Comparison of ENCODE assay signal across 10 cellular contexts in genomic region chr5:138724470-138725146, GRCh38. TPM values are rescaled to one million over a fixed set of nuclear protein-coding genes. Genes with fewer than 3 reads are reported as not detected.
DNase-seq lines count a peak whose midpoint lies in the region; ATAC-seq, FAIRE-seq and TF ChIP-seq lines count a peak whose summit lies in the region.
"Had no signal": no experiment of that assay in that cellular context is flagged by ENCODE, and none has a peak within 500 bp of the region (broad histone marks: within the 10 kb centered on the region; RNA-seq: fewer than 3 reads in every experiment).

No MANE protein-coding gene starts in this region.

- no peaks in the 10 kb centered on the region for H3K9me3 ChIP-seq in HUES48 (ENCODE audit: control insufficient read depth, insufficient read depth, low read length)
- no peaks in the 10 kb centered on the region for H3K9me3 ChIP-seq in skeletal muscle tissue (ENCODE audit: control insufficient read depth in 3 of 3, low read length in 3 of 3)

- no peak overlapping the region for H3K9ac ChIP-seq in HUES48 (ENCODE audit: low read depth, low read length)
- H3K9ac ChIP-seq in skeletal muscle tissue (ENCODE audit: low read depth in 1 of 3, low read length in 3 of 3): no peak overlapping the region

- peak overlapping the region; percentile 70 for H3K27ac ChIP-seq in HUES48 (ENCODE audit: low read depth, low read length)
- H3K27ac ChIP-seq in skeletal muscle tissue (ENCODE audit: low read depth, low read length): peak overlapping the region; percentile 27

- H3K4me3 ChIP-seq in HUES48 (ENCODE audit: low read depth, low read length) (peak overlapping the region; percentile 27; the same call in 1 of the 2 replicates), skeletal muscle tissue (ENCODE audit: low read length in 3 of 3) (peak overlapping the region in 2 of 3 donors; percentile 13)

- FAIRE-seq in D721Med (lab: Jason Lieb, UNC): no peak

- no peaks in the 10 kb centered on the region for H3K27me3 ChIP-seq in HUES48 (ENCODE audit: control insufficient read depth, insufficient read depth, low read length)
- no peaks in the 10 kb centered on the region for H3K27me3 ChIP-seq in skeletal muscle tissue (ENCODE audit: control insufficient read depth in 3 of 3, insufficient read depth in 3 of 3, low read length in 3 of 3)

- no peak for TF ChIP-seq CTCF in D721Med (IDR thresholded peaks at IDR 0.05; ENCODE audit: insufficient read depth, missing control alignments)

- H3K4me1 ChIP-seq in HUES48 (ENCODE audit: control insufficient read depth, insufficient read depth, low read length): peaks cover 38% of the 10 kb centered on the region
- peaks cover 18 to 40% (median 31%) of the 10 kb centered on the region in 3 donors for H3K4me1 ChIP-seq in skeletal muscle tissue (ENCODE audit: control insufficient read depth in 3 of 3, insufficient read depth in 3 of 3, low read length in 3 of 3)

- H3K36me3 ChIP-seq in HUES48 (ENCODE audit: control insufficient read depth, insufficient read depth, low read length) (no peaks in the 10 kb centered on the region), skeletal muscle tissue (ENCODE audit: control insufficient read depth in 3 of 3, insufficient read depth in 3 of 3, low read length in 3 of 3) (no peaks in the 10 kb centered on the region)

- ATAC-seq in left cardiac atrium: peak; percentile 45 to 70

- intact Hi-C loops in left cardiac atrium (cut with DNase I): no loop called here

- DNase-seq in T1000 (lab: John Stamatoyannopoulos, UW) (peak; percentile 16), left cardiac atrium (peak; percentile 30), NCI-H2227 (lab: John Stamatoyannopoulos, UW; ENCODE audit: unreplicated experiment) (no peak), NCI-H526 (lab: John Stamatoyannopoulos, UW) (no peak), HuH-7 (ENCODE audit: low spot score) (no peak), D721Med (ENCODE audit: insufficient read length, low spot score) (no peak)
- DNase-seq: activated CD4-positive, CD25-positive, alpha-beta regulatory T cell treated with anti-CD3 and anti-CD28 coated beads, Interleukin-2, amount 50 U/mL, for 72 hours; NCI-H1092 treated with DMSO at 0.1 percent for 48 hours had no signal

RNA-seq across cellular contexts. Expression of gene CTNNA1, which starts 28.6 kb away (rescaled TPM):
- total RNA-seq in left cardiac atrium (100 to 1,000 TPM; 259 to 314 TPM), skeletal muscle tissue (375 TPM)

Comparison
In these comparisons a context has a peak if more than half of its experiments do, and no peak if none do; other contexts are left out.
1. DNase-seq: peak in T1000 (single experiment) and left cardiac atrium (single experiment); none in NCI-H2227 (single experiment), NCI-H526 (0 of 2), HuH-7 (single experiment) and D721Med (single experiment).